Comparison of ENCODE assay signal across 10 cellular contexts in genomic region chr5:149657324-149657723, GRCh38.
"Had no signal": no experiment of that assay in that cellular context is flagged by ENCODE, and none has a peak within 500 bp of the region (broad histone marks: within the 10 kb centered on the region; RNA-seq: fewer than 3 reads in every experiment).

No MANE protein-coding gene starts in this region.

- H3K27me3 ChIP-seq: SJCRH30 had no signal

- H3K36me3 ChIP-seq: SJCRH30 had no signal

- DNase-seq: IMR-90; NCI-H1048; NCI-H1436 treated with DMSO at 0.1 percent for 48 hours; NCI-H446 treated with DMSO at 0.1 percent for 48 hours; NK-92 treated with Interleukin-12 subunit alpha and Interleukin-12 subunit beta, amount 100 ng/mL, for 24 hours had no signal

- H3K27ac ChIP-seq: KMS-11, RWPE1, SJCRH30 had no signal

- H3K4me1 ChIP-seq: SJCRH30 had no signal

- H3K9ac ChIP-seq: KMS-11 had no signal

- ATAC-seq: Panc1, SK-N-SH treated with all-trans-retinoic acid at 6 μM for 48 hours had no signal

- H3K9me3 ChIP-seq: SJCRH30 had no signal

- H3K4me2 ChIP-seq: KMS-11 had no signal

- H3K4me3 ChIP-seq: SJCRH30 had no signal
